ENCODE assay signal across 22 cellular contexts in genomic region chr10:123986736-123987135, GRCh38.
DNase-seq lines count a peak whose midpoint lies in the region; ATAC-seq and TF ChIP-seq lines count a peak whose summit lies in the region.
"Had no signal": no experiment of that assay in that cellular context is flagged by ENCODE, and none has a peak within 500 bp of the region (broad histone marks: within the 10 kb centered on the region; RNA-seq: fewer than 3 reads in every experiment).

No MANE protein-coding gene starts in this region.

- no peaks in the 10 kb centered on the region for H3K36me3 ChIP-seq in adipocyte (ENCODE audit: control insufficient read depth, insufficient read depth, low read length, severe bottlenecking)
- H3K36me3 ChIP-seq in sigmoid colon, result no peaks in the 10 kb centered on the region

- H3K4me1 ChIP-seq in adipocyte (ENCODE audit: control insufficient read depth, insufficient read depth, low read length) (no peaks in the 10 kb centered on the region), foreskin keratinocyte (no peaks in the 10 kb centered on the region), sigmoid colon (peaks cover 0 to 6% (median 2%) of the 10 kb centered on the region in 4 donors)

- H3K27ac ChIP-seq in foreskin keratinocyte (no peak overlapping the region), sigmoid colon (no peak overlapping the region)
- H3K27ac ChIP-seq: C4-2B, RWPE1 had no signal

- ATAC-seq in foreskin keratinocyte, result no peak
- ATAC-seq: CD8-positive, alpha-beta T cell; HCT116; HepG2 had no signal

- TF ChIP-seq POLR2A in sigmoid colon (IDR thresholded peaks at IDR 0.05) (no peak), lower leg skin (IDR thresholded peaks at IDR 0.05) (no peak)

- no peak for TF ChIP-seq EP300 in sigmoid colon (IDR thresholded peaks at IDR 0.05)

- H3K9me3 ChIP-seq in adipocyte (ENCODE audit: control insufficient read depth, low read length), result peaks cover 31% of the 10 kb centered on the region
- no peaks in the 10 kb centered on the region for H3K9me3 ChIP-seq in sigmoid colon

- H3K4me3 ChIP-seq in adipocyte (ENCODE audit: low read length) (no peak overlapping the region), sigmoid colon (no peak overlapping the region), lower leg skin (ENCODE audit: low read depth, poor library complexity, severe bottlenecking) (no peak overlapping the region)

- intact Hi-C loops in sigmoid colon (cut with DNase I) (no loop called here), lower leg skin (cut with DNase I; ENCODE audit: low total_unique reads) (no loop called here)

- 38 to 59% methylated on average over 1 of the region's 1 CpG for WGBS in sigmoid colon, 2 donors
- WGBS in lower leg skin, 2 donors, result 0 to 15% methylated on average over 1 of the region's 1 CpG

- peak; percentile 10 for DNase-seq in AG20443 (ENCODE audit: low spot score)
- peak; percentile 70 for DNase-seq in GM04503 (ENCODE audit: low read depth)
- DNase-seq in adipocyte (ENCODE audit: low read depth), result peak; percentile 23
- peak; percentile 22 to 26 for DNase-seq in foreskin keratinocyte
- DNase-seq in GF-D8 (lab: John Stamatoyannopoulos, UW), result no peak
- DNase-seq in sigmoid colon, result no peak
- no peak for DNase-seq in NCI-H446 (lab: John Stamatoyannopoulos, UW)
- DNase-seq in lower leg skin (ENCODE audit: low spot score in 2 of 2), result no peak
- DNase-seq: CD8-positive, alpha-beta T cell; DMS 273 treated with DMSO at 0.1 percent for 48 hours; DMS79 treated with DMSO at 0.1 percent for 48 hours; Karpas-422; NCI-H1105 treated with DMSO at 0.1 percent for 48 hours; NCI-H2029; NCI-H446 treated with DMSO at 0.1 percent for 48 hours; NCI-H526; NCI-H82; SHP77 had no signal

- no peak overlapping the region for H3K9ac ChIP-seq in adipocyte (ENCODE audit: low read length)

- H3K27me3 ChIP-seq in adipocyte (replicated peaks; ENCODE audit: control insufficient read depth, insufficient read depth, low read length) (peaks cover 25% of the 10 kb centered on the region), foreskin keratinocyte (peaks cover 56% of the 10 kb centered on the region), sigmoid colon (peaks cover 3 to 25% (median 9%) of the 10 kb centered on the region in 3 donors)

- no peak for TF ChIP-seq CTCF in foreskin keratinocyte (conservative IDR thresholded peaks at IDR 0.05)
- no peak for TF ChIP-seq CTCF in sigmoid colon (IDR thresholded peaks at IDR 0.05)
- no peak for TF ChIP-seq CTCF in lower leg skin (IDR thresholded peaks at IDR 0.05)

Comparison
In these comparisons a context has a peak if more than half of its experiments do, and no peak if none do; other contexts are left out.
1. DNase-seq: peak in AG20443 (single experiment), GM04503 (single experiment), adipocyte (single experiment) and foreskin keratinocyte (2 of 2); none in GF-D8 (single experiment), sigmoid colon (single experiment), NCI-H446 (0 of 2) and lower leg skin (0 of 2).